Comparison of ENCODE assay signal across 1 cellular context in genomic region chr10:33334839-33335549, GRCh38.
TF ChIP-seq lines count a peak whose summit lies in the region.

No MANE protein-coding gene starts in this region.

TF ChIP-seq in HepG2, 621 proteins besides CTCF, POLR2A, EP300 and RAD21 (continued from another document and continues in another):
- no peak for TF ChIP-seq PREB (CRISPR knock-in tag; IDR thresholded peaks at IDR 0.05)
- TF ChIP-seq ZNF101 (CRISPR knock-in tag; IDR thresholded peaks at IDR 0.05; ENCODE audit: borderline replicate concordance, low read depth): no peak
- TF ChIP-seq NBN (conservative IDR thresholded peaks at IDR 0.05): no peak
- TF ChIP-seq ZNF850 (CRISPR knock-in tag; conservative IDR thresholded peaks at IDR 0.05): 0 out of 2 replicates have a peak, but pooled peaks have one; percentile 6
- no peak for TF ChIP-seq ZNF737 (CRISPR knock-in tag; IDR thresholded peaks at IDR 0.05; ENCODE audit: borderline replicate concordance)
- TF ChIP-seq GMEB2 (CRISPR knock-in tag; IDR thresholded peaks at IDR 0.05; ENCODE audit: low read depth): no peak
- TF ChIP-seq SOX6 (IDR thresholded peaks at IDR 0.05): no peak
- TF ChIP-seq SOX6 (CRISPR knock-in tag; IDR thresholded peaks at IDR 0.05): peak; percentile 58
- no peak for TF ChIP-seq SMARCC2 (IDR thresholded peaks at IDR 0.05)
- no peak; the same call in 1 of the 2 replicates for TF ChIP-seq ZNF7 (CRISPR knock-in tag; IDR thresholded peaks at IDR 0.05)
- TF ChIP-seq, protein P1, sequence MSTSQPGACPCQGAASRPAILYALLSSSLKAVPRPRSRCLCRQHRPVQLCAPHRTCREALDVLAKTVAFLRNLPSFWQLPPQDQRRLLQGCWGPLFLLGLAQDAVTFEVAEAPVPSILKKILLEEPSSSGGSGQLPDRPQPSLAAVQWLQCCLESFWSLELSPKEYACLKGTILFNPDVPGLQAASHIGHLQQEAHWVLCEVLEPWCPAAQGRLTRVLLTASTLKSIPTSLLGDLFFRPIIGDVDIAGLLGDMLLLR (CRISPR knock-in tag; IDR thresholded peaks at IDR 0.05): no peak; the same call in 1 of the 2 replicates
- TF ChIP-seq ZNF691 (CRISPR knock-in tag; IDR thresholded peaks at IDR 0.05; ENCODE audit: borderline replicate concordance, low read depth): peak; percentile 63; the same call in 1 of the 2 replicates
- peak; percentile 86 for TF ChIP-seq ZSCAN21 (CRISPR knock-in tag; IDR thresholded peaks at IDR 0.05; ENCODE audit: borderline replicate concordance)
- TF ChIP-seq KIAA2018 (CRISPR knock-in tag; IDR thresholded peaks at IDR 0.05; ENCODE audit: borderline replicate concordance): no peak
- no peak for TF ChIP-seq ZNF75D (CRISPR knock-in tag; IDR thresholded peaks at IDR 0.05; ENCODE audit: borderline replicate concordance)
- TF ChIP-seq ZNF331 (CRISPR knock-in tag; IDR thresholded peaks at IDR 0.05): 0 out of 2 replicates have a peak, but pooled peaks have one; percentile 29
- TF ChIP-seq SPEN (CRISPR knock-in tag; IDR thresholded peaks at IDR 0.05; ENCODE audit: low read depth): no peak
- TF ChIP-seq, protein P2, sequence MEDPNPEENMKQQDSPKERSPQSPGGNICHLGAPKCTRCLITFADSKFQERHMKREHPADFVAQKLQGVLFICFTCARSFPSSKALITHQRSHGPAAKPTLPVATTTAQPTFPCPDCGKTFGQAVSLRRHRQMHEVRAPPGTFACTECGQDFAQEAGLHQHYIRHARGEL (CRISPR knock-in tag; IDR thresholded peaks at IDR 0.05): no peak
- TF ChIP-seq KDM4B (CRISPR knock-in tag; IDR thresholded peaks at IDR 0.05): no peak
- TF ChIP-seq MTA1 (CRISPR knock-in tag; IDR thresholded peaks at IDR 0.05; ENCODE audit: borderline replicate concordance): peak; percentile 43; the same call in 1 of the 2 replicates
- 0 out of 2 replicates have a peak, but pooled peaks have one; percentile 76 for TF ChIP-seq HOXA9 (CRISPR knock-in tag; IDR thresholded peaks at IDR 0.05; ENCODE audit: borderline replicate concordance)
- TF ChIP-seq FOXJ3 (CRISPR knock-in tag; IDR thresholded peaks at IDR 0.05; ENCODE audit: borderline replicate concordance): no peak
- TF ChIP-seq TOE1 (CRISPR knock-in tag; IDR thresholded peaks at IDR 0.05): no peak
- TF ChIP-seq ZSCAN29 (CRISPR knock-in tag; conservative IDR thresholded peaks at IDR 0.05): no peak
- TF ChIP-seq, protein P3, sequence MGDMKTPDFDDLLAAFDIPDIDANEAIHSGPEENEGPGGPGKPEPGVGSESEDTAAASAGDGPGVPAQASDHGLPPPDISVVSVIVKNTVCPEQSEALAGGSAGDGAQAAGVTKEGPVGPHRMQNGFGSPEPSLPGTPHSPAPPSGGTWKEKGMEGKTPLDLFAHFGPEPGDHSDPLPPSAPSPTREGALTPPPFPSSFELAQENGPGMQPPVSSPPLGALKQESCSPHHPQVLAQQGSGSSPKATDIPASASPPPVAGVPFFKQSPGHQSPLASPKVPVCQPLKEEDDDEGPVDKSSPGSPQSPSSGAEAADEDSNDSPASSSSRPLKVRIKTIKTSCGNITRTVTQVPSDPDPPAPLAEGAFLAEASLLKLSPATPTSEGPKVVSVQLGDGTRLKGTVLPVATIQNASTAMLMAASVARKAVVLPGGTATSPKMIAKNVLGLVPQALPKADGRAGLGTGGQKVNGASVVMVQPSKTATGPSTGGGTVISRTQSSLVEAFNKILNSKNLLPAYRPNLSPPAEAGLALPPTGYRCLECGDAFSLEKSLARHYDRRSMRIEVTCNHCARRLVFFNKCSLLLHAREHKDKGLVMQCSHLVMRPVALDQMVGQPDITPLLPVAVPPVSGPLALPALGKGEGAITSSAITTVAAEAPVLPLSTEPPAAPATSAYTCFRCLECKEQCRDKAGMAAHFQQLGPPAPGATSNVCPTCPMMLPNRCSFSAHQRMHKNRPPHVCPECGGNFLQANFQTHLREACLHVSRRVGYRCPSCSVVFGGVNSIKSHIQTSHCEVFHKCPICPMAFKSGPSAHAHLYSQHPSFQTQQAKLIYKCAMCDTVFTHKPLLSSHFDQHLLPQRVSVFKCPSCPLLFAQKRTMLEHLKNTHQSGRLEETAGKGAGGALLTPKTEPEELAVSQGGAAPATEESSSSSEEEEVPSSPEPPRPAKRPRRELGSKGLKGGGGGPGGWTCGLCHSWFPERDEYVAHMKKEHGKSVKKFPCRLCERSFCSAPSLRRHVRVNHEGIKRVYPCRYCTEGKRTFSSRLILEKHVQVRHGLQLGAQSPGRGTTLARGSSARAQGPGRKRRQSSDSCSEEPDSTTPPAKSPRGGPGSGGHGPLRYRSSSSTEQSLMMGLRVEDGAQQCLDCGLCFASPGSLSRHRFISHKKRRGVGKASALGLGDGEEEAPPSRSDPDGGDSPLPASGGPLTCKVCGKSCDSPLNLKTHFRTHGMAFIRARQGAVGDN (CRISPR knock-in tag; IDR thresholded peaks at IDR 0.05): peak; percentile 93
- TF ChIP-seq FOXP1 (IDR thresholded peaks at IDR 0.05): no peak
- TF ChIP-seq FOXP1 (CRISPR knock-in tag; IDR thresholded peaks at IDR 0.05): no peak
- no peak for TF ChIP-seq STAT5B (CRISPR knock-in tag; IDR thresholded peaks at IDR 0.05)
- TF ChIP-seq CERS6 (CRISPR knock-in tag; IDR thresholded peaks at IDR 0.05): no peak
- no peak for TF ChIP-seq ZNF253 (CRISPR knock-in tag; IDR thresholded peaks at IDR 0.05; ENCODE audit: borderline replicate concordance)
- TF ChIP-seq ZNF350 (CRISPR knock-in tag; IDR thresholded peaks at IDR 0.05; ENCODE audit: borderline replicate concordance, low read depth): 0 out of 2 replicates have a peak, but pooled peaks have one; percentile 16
- TF ChIP-seq MEIS1 (CRISPR knock-in tag; IDR thresholded peaks at IDR 0.05; ENCODE audit: borderline replicate concordance): no peak
- TF ChIP-seq FOSL2 (CRISPR knock-in tag; IDR thresholded peaks at IDR 0.05): peak; percentile 40; the same call in 1 of the 2 replicates
- no peak for TF ChIP-seq ZNF275 (CRISPR knock-in tag; IDR thresholded peaks at IDR 0.05; ENCODE audit: borderline replicate concordance)
- no peak for TF ChIP-seq ZMYM2 (CRISPR knock-in tag; IDR thresholded peaks at IDR 0.05)
- TF ChIP-seq, protein P4, sequence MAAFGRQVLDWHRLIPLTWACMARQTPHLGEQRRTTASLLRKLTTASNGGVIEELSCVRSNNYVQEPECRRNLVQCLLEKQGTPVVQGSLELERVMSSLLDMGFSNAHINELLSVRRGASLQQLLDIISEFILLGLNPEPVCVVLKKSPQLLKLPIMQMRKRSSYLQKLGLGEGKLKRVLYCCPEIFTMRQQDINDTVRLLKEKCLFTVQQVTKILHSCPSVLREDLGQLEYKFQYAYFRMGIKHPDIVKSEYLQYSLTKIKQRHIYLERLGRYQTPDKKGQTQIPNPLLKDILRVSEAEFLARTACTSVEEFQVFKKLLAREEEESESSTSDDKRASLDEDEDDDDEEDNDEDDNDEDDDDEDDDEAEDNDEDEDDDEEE (CRISPR knock-in tag; IDR thresholded peaks at IDR 0.05): 0 out of 2 replicates have a peak, but pooled peaks have one; percentile 44
- no peak for TF ChIP-seq SP2 (CRISPR knock-in tag; IDR thresholded peaks at IDR 0.05)
- no peak for TF ChIP-seq SNAPC2 (CRISPR knock-in tag; IDR thresholded peaks at IDR 0.05)
- TF ChIP-seq ZNF788 (CRISPR knock-in tag; IDR thresholded peaks at IDR 0.05; ENCODE audit: borderline replicate concordance): peak; percentile 53; the same call in 1 of the 2 replicates
